Comparison of ENCODE assay signal across 1 cellular context in the genomic region with DNA sequence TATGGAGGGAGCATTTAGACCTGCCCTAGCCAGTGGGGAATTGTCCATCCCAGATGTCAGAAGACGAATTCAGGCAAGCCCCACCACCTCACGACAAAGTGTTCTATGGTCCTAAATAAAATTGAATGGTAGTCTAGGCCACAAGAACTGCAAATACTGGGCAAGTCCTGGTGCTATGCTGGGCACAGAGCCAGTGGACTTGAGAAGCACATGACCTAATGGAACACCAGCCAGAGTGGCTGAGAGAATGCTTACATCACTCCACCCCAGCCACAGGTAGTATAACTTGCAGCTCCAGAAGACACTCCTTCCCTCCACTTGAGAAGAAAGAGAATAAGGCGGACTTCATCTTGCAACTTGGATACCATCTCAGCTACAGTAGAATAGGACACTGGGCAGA.
TF ChIP-seq lines count a peak whose summit lies in the region.

No MANE protein-coding gene starts in this region.

TF ChIP-seq in HepG2, 621 proteins besides CTCF, POLR2A, EP300 and RAD21:
- TF ChIP-seq, protein P1, sequence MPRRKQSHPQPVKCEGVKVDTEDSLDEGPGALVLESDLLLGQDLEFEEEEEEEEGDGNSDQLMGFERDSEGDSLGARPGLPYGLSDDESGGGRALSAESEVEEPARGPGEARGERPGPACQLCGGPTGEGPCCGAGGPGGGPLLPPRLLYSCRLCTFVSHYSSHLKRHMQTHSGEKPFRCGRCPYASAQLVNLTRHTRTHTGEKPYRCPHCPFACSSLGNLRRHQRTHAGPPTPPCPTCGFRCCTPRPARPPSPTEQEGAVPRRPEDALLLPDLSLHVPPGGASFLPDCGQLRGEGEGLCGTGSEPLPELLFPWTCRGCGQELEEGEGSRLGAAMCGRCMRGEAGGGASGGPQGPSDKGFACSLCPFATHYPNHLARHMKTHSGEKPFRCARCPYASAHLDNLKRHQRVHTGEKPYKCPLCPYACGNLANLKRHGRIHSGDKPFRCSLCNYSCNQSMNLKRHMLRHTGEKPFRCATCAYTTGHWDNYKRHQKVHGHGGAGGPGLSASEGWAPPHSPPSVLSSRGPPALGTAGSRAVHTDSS (CRISPR knock-in tag; conservative IDR thresholded peaks at IDR 0.05): no peak
- TF ChIP-seq, protein P2, sequence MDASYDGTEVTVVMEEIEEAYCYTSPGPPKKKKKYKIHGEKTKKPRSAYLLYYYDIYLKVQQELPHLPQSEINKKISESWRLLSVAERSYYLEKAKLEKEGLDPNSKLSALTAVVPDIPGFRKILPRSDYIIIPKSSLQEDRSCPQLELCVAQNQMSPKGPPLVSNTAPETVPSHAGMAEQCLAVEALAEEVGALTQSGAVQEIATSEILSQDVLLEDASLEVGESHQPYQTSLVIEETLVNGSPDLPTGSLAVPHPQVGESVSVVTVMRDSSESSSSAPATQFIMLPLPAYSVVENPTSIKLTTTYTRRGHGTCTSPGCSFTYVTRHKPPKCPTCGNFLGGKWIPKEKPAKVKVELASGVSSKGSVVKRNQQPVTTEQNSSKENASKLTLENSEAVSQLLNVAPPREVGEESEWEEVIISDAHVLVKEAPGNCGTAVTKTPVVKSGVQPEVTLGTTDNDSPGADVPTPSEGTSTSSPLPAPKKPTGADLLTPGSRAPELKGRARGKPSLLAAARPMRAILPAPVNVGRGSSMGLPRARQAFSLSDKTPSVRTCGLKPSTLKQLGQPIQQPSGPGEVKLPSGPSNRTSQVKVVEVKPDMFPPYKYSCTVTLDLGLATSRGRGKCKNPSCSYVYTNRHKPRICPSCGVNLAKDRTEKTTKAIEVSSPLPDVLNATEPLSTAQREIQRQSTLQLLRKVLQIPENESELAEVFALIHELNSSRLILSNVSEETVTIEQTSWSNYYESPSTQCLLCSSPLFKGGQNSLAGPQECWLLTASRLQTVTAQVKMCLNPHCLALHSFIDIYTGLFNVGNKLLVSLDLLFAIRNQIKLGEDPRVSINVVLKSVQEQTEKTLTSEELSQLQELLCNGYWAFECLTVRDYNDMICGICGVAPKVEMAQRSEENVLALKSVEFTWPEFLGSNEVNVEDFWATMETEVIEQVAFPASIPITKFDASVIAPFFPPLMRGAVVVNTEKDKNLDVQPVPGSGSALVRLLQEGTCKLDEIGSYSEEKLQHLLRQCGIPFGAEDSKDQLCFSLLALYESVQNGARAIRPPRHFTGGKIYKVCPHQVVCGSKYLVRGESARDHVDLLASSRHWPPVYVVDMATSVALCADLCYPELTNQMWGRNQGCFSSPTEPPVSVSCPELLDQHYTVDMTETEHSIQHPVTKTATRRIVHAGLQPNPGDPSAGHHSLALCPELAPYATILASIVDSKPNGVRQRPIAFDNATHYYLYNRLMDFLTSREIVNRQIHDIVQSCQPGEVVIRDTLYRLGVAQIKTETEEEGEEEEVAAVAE (CRISPR knock-in tag; IDR thresholded peaks at IDR 0.05; ENCODE audit: borderline replicate concordance): no peak
- no peak for TF ChIP-seq REPIN1 (CRISPR knock-in tag; IDR thresholded peaks at IDR 0.05; ENCODE audit: borderline replicate concordance, low read depth)
- TF ChIP-seq, protein P3, sequence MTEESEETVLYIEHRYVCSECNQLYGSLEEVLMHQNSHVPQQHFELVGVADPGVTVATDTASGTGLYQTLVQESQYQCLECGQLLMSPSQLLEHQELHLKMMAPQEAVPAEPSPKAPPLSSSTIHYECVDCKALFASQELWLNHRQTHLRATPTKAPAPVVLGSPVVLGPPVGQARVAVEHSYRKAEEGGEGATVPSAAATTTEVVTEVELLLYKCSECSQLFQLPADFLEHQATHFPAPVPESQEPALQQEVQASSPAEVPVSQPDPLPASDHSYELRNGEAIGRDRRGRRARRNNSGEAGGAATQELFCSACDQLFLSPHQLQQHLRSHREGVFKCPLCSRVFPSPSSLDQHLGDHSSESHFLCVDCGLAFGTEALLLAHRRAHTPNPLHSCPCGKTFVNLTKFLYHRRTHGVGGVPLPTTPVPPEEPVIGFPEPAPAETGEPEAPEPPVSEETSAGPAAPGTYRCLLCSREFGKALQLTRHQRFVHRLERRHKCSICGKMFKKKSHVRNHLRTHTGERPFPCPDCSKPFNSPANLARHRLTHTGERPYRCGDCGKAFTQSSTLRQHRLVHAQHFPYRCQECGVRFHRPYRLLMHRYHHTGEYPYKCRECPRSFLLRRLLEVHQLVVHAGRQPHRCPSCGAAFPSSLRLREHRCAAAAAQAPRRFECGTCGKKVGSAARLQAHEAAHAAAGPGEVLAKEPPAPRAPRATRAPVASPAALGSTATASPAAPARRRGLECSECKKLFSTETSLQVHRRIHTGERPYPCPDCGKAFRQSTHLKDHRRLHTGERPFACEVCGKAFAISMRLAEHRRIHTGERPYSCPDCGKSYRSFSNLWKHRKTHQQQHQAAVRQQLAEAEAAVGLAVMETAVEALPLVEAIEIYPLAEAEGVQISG (CRISPR knock-in tag; IDR thresholded peaks at IDR 0.05): no peak
- no peak for TF ChIP-seq FOXM1 (CRISPR knock-in tag; IDR thresholded peaks at IDR 0.05)
- no peak for TF ChIP-seq BRCA1 (CRISPR knock-in tag; IDR thresholded peaks at IDR 0.05)
